8 cellular contexts compared by ENCODE assay signal in genomic region chr17:68248199-68248825, GRCh38.
DNase-seq lines count a peak whose midpoint lies in the region; TF ChIP-seq lines count a peak whose summit lies in the region.

No MANE protein-coding gene starts in this region.

- H3K4me1 ChIP-seq in HEK293 (ENCODE audit: control insufficient read depth, insufficient read depth, low read length) (peaks cover 5% of the 10 kb centered on the region), iPS-15b (ENCODE audit: control insufficient read depth, insufficient read depth, low read length) (no peaks in the 10 kb centered on the region)

- H3K9ac ChIP-seq in iPS-15b (ENCODE audit: low read depth, low read length): peak overlapping the region; percentile 70

- no peaks in the 10 kb centered on the region for H3K27me3 ChIP-seq in iPS-15b (ENCODE audit: control insufficient read depth, insufficient read depth, low read length)

- H3K36me3 ChIP-seq in HEK293 (ENCODE audit: control insufficient read depth in 2 of 2, insufficient read depth in 1 of 2, low read length in 2 of 2): peaks cover 17 to 42% of the 10 kb centered on the region in 2 experiments
- H3K36me3 ChIP-seq in iPS-15b (ENCODE audit: control insufficient read depth, insufficient read depth, low read length): no peaks in the 10 kb centered on the region

- in situ Hi-C loops in astrocyte of the cerebellum (cut with HindIII; ENCODE audit: low sequenced_read_pairs): no loop called here

- H3K9me3 ChIP-seq in HEK293 (ENCODE audit: control insufficient read depth, insufficient read depth, low read depth, low read length): no peaks in the 10 kb centered on the region
- no peaks in the 10 kb centered on the region for H3K9me3 ChIP-seq in iPS-15b (ENCODE audit: control insufficient read depth, insufficient read depth, low read length)

- POLR2A ChIA-PET in HEK293 (lab: Yijun Ruan, JAX): interaction anchor here (0.8 to 2.5 kb wide), 13 partner anchors 11 to 264 kb away, joined by 3 to 32 read pairs (median 4); partner anchors contain the start of genes ARSG, PRKAR1A, SLC16A6 and WIPI1

- no peak for TF ChIP-seq CTCF in HEK293 (tag by site-specific recombination; IDR thresholded peaks at IDR 0.05)
- TF ChIP-seq CTCF in astrocyte of the cerebellum (IDR thresholded peaks at IDR 0.05; ENCODE audit: low read depth, low read length, missing control alignments): no peak

- H3K27ac ChIP-seq in HEK293 (ENCODE audit: extremely low read depth, low read depth, low read length): peak overlapping the region; percentile 79
- H3K27ac ChIP-seq in skin epidermis: peak overlapping the region; percentile 88 to 99 (median 95)

- DNase-seq in NK-92 treated with Interleukin-12 subunit alpha and Interleukin-12 subunit beta, amount 100 ng/mL, for 24 hours (lab: John Stamatoyannopoulos, UW): peak; percentile 81
- DNase-seq in NK-92 (lab: John Stamatoyannopoulos, UW; ENCODE audit: unreplicated experiment) (no peak), NAMALWA (ENCODE audit: low spot score) (peak; percentile 37), astrocyte of the cerebellum (ENCODE audit: low read depth) (no peak)
- DNase-seq in stimulated activated CD4-positive, alpha-beta T cell treated with anti-CD3 and anti-CD28 coated beads, Interleukin-4, amount 100 ng/mL, for 24 hours: no peak

- H3K4me3 ChIP-seq in HEK293 (ENCODE audit: low read depth, low read length): peak overlapping the region; percentile 98
- H3K4me3 ChIP-seq in astrocyte of the cerebellum (ENCODE audit: low read depth, low read length): peak overlapping the region; percentile 71
- H3K4me3 ChIP-seq in iPS-15b (ENCODE audit: low read depth, low read length): peak overlapping the region; percentile 97
- peak overlapping the region; percentile 48 to 95 (median 73) for H3K4me3 ChIP-seq in skin epidermis

- CTCF ChIA-PET in HEK293 (lab: Yijun Ruan, JAX): interaction anchor here (0.6 to 3.0 kb wide), 10 partner anchors 15 to 192 kb away, joined by 3 to 23 read pairs (median 4); no protein-coding TSS in a partner anchor

TF ChIP-seq in HEK293, 187 proteins besides CTCF, POLR2A, EP300 and RAD21 (continues in another document):
- TF ChIP-seq ZNF23 (tag by site-specific recombination; IDR thresholded peaks at IDR 0.05; ENCODE audit: borderline replicate concordance) (no peak), ZNF114 (tag by site-specific recombination; IDR thresholded peaks at IDR 0.05) (no peak), ZNF138 (tag by site-specific recombination; IDR thresholded peaks at IDR 0.05; ENCODE audit: borderline replicate concordance) (no peak), ZNF398 (tag by site-specific recombination; IDR thresholded peaks at IDR 0.05) (peak; percentile 16; the same call in 1 of the 2 replicates), OVOL3 (tag by site-specific recombination; IDR thresholded peaks at IDR 0.05) (0 out of 2 replicates have a peak, but pooled peaks have one; percentile 27), KLF1 (tag by site-specific recombination; IDR thresholded peaks at IDR 0.05) (0 out of 2 replicates have a peak, but pooled peaks have one; percentile 6), ZNF394 (tag by site-specific recombination; IDR thresholded peaks at IDR 0.05; ENCODE audit: borderline replicate concordance) (no peak), ZXDB (tag by site-specific recombination; IDR thresholded peaks at IDR 0.05) (peak; percentile 49), AEBP2 (tag by site-specific recombination; IDR thresholded peaks at IDR 0.05; ENCODE audit: borderline replicate concordance) (no peak), ZNF544 (tag by site-specific recombination; IDR thresholded peaks at IDR 0.05) (no peak), ZNF350 (tag by site-specific recombination; IDR thresholded peaks at IDR 0.05) (no peak), ZNF121 (tag by site-specific recombination; IDR thresholded peaks at IDR 0.05) (0 out of 2 replicates have a peak, but pooled peaks have one; percentile 17), ZBTB11 (tag by site-specific recombination; conservative IDR thresholded peaks at IDR 0.05; ENCODE audit: low read depth) (0 out of 2 replicates have a peak, but pooled peaks have one; percentile 12)
- TF ChIP-seq, protein P1, sequence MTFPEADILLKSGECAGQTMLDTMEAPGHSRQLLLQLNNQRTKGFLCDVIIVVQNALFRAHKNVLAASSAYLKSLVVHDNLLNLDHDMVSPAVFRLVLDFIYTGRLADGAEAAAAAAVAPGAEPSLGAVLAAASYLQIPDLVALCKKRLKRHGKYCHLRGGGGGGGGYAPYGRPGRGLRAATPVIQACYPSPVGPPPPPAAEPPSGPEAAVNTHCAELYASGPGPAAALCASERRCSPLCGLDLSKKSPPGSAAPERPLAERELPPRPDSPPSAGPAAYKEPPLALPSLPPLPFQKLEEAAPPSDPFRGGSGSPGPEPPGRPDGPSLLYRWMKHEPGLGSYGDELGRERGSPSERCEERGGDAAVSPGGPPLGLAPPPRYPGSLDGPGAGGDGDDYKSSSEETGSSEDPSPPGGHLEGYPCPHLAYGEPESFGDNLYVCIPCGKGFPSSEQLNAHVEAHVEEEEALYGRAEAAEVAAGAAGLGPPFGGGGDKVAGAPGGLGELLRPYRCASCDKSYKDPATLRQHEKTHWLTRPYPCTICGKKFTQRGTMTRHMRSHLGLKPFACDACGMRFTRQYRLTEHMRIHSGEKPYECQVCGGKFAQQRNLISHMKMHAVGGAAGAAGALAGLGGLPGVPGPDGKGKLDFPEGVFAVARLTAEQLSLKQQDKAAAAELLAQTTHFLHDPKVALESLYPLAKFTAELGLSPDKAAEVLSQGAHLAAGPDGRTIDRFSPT (tag by site-specific recombination; IDR thresholded peaks at IDR 0.05): 0 out of 2 replicates have a peak, but pooled peaks have one; percentile 11
- TF ChIP-seq, protein P2, sequence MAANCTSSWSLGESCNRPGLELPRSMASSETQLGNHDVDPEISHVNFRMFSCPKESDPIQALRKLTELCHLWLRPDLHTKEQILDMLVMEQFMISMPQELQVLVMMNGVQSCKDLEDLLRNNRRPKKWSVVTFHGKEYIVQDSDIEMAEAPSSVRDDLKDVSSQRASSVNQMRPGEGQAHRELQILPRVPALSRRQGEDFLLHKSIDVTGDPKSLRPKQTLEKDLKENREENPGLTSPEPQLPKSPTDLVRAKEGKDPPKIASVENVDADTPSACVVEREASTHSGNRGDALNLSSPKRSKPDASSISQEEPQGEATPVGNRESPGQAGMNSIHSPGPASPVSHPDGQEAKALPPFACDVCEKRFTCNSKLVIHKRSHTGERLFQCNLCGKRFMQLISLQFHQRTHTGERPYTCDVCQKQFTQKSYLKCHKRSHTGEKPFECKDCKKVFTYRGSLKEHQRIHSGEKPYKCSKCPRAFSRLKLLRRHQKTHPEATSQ (tag by site-specific recombination; IDR thresholded peaks at IDR 0.05): peak; percentile 26; the same call in 1 of the 2 replicates

Comparison
In these comparisons a context has a peak if more than half of its experiments do, and no peak if none do; other contexts are left out.
1. DNase-seq: peak in NK-92 treated with Interleukin-12 subunit alpha and Interleukin-12 subunit beta, amount 100 ng/mL, for 24 hours (single experiment) and NAMALWA (single experiment); none in NK-92 (single experiment), astrocyte of the cerebellum (single experiment) and stimulated activated CD4-positive, alpha-beta T cell treated with anti-CD3 and anti-CD28 coated beads, Interleukin-4, amount 100 ng/mL, for 24 hours (single experiment).
2. Peak in every context shown above with its lines, with median percentiles within 50 percentile points of each other: H3K4me3 ChIP-seq.